In genomic region chr4:137819964-137820383, GRCh38 we compare ENCODE assay signal across 8 cellular contexts.
DNase-seq lines count a peak whose midpoint lies in the region; ATAC-seq and TF ChIP-seq lines count a peak whose summit lies in the region.

No MANE protein-coding gene starts in this region.

- H3K9me3 ChIP-seq in MM.1S (replicated peaks; ENCODE audit: insufficient read depth, low read length): no peaks in the 10 kb centered on the region
- no peaks in the 10 kb centered on the region for H3K9me3 ChIP-seq in adipocyte (ENCODE audit: control insufficient read depth, low read length)

- no peak overlapping the region for H3K4me3 Mint-ChIP-seq in stimulated activated naive CD8-positive, alpha-beta T cell treated with anti-CD3 and anti-CD28 coated beads, Interleukin-15, amount 100 ng/mL, for 72 hours
- no peak overlapping the region for H3K4me3 Mint-ChIP-seq in HFFc6

- no peaks in the 10 kb centered on the region for H3K4me1 Mint-ChIP-seq in stimulated activated naive CD8-positive, alpha-beta T cell treated with anti-CD3 and anti-CD28 coated beads, Interleukin-15, amount 100 ng/mL, for 72 hours
- peaks cover 7% of the 10 kb centered on the region for H3K4me1 Mint-ChIP-seq in HFFc6 (ENCODE audit: low read depth)

- no peak overlapping the region for H2AFZ ChIP-seq in MM.1S (ENCODE audit: low read length)

- TF ChIP-seq CTCF in HFFc6 (IDR thresholded peaks at IDR 0.05): peak; percentile 79
- peak; percentile 72 for TF ChIP-seq CTCF in MM.1S (IDR thresholded peaks at IDR 0.05; ENCODE audit: low read length)

- H4K20me1 ChIP-seq in MM.1S (ENCODE audit: insufficient read depth, low read length): no peaks in the 10 kb centered on the region

- no peaks in the 10 kb centered on the region for H3K36me3 Mint-ChIP-seq in HFFc6 (ENCODE audit: low read depth)

- H3K9me2 ChIP-seq in MM.1S (replicated peaks; ENCODE audit: insufficient read depth, low read length): no peaks in the 10 kb centered on the region

- H3K4me2 ChIP-seq in MM.1S (ENCODE audit: low read depth, low read length): no peak overlapping the region

- H3K27me3 Mint-ChIP-seq in stimulated activated naive CD8-positive, alpha-beta T cell treated with anti-CD3 and anti-CD28 coated beads, Interleukin-15, amount 100 ng/mL, for 72 hours: no peaks in the 10 kb centered on the region
- no peaks in the 10 kb centered on the region for H3K27me3 Mint-ChIP-seq in HFFc6 (ENCODE audit: insufficient read depth)

- no peaks in the 10 kb centered on the region for H3F3A ChIP-seq in MM.1S (ENCODE audit: insufficient read depth, low read length)

- DNase-seq in stimulated activated naive CD8-positive, alpha-beta T cell treated with anti-CD3 and anti-CD28 coated beads, Interleukin-15, Interleukin-2, amounts not matched to agents 100 U/mL and 50 U/mL, for 24 hours: no peak
- no peak for DNase-seq in stimulated activated naive CD8-positive, alpha-beta T cell treated with anti-CD3 and anti-CD28 coated beads, Interleukin-15, amount 100 ng/mL, for 72 hours
- DNase-seq in HFFc6 (peak; percentile 42), MM.1S (peak; percentile 63), adipocyte (ENCODE audit: low read depth) (peak; percentile 70), left kidney (ENCODE audit: low read depth, low spot score) (peak; percentile 56), medulla oblongata (ENCODE audit: extremely low spot score) (no peak)
- DNase-seq in stimulated activated CD4-positive, alpha-beta T cell treated with anti-CD3 and anti-CD28 coated beads, Interleukin-4, amount 100 ng/mL, for 24 hours: no peak

- H3K4me1 ChIP-seq in MM.1S (ENCODE audit: low read length): no peaks in the 10 kb centered on the region
- no peaks in the 10 kb centered on the region for H3K4me1 ChIP-seq in adipocyte (ENCODE audit: control insufficient read depth, insufficient read depth, low read length)

- H3K4me3 ChIP-seq in MM.1S (ENCODE audit: low read length) (no peak overlapping the region), adipocyte (ENCODE audit: low read length) (no peak overlapping the region)

- H3K9ac ChIP-seq in MM.1S (ENCODE audit: low read length) (no peak overlapping the region), adipocyte (ENCODE audit: low read length) (no peak overlapping the region)

- H3K27me3 ChIP-seq in MM.1S (replicated peaks; ENCODE audit: insufficient read depth, low read length): no peaks in the 10 kb centered on the region
- H3K27me3 ChIP-seq in adipocyte (replicated peaks; ENCODE audit: control insufficient read depth, insufficient read depth, low read length): no peaks in the 10 kb centered on the region

- H3K79me2 ChIP-seq in MM.1S (ENCODE audit: low read length): no peaks in the 10 kb centered on the region

- no peak overlapping the region for H3K27ac Mint-ChIP-seq in stimulated activated naive CD8-positive, alpha-beta T cell treated with anti-CD3 and anti-CD28 coated beads, Interleukin-15, amount 100 ng/mL, for 72 hours
- H3K27ac Mint-ChIP-seq in HFFc6: no peak overlapping the region

- peak; percentile 23 for ATAC-seq in stimulated activated naive CD8-positive, alpha-beta T cell treated with anti-CD3 and anti-CD28 coated beads, Interleukin-15, Interleukin-2, amounts not matched to agents 100 U/mL and 50 U/mL, for 24 hours
- no peak for ATAC-seq in stimulated activated naive CD8-positive, alpha-beta T cell treated with anti-CD3 and anti-CD28 coated beads, Interleukin-15, amount 100 ng/mL, for 72 hours

- no peaks in the 10 kb centered on the region for H3K36me3 ChIP-seq in MM.1S (replicated peaks; ENCODE audit: insufficient read depth, low read length)
- no peaks in the 10 kb centered on the region for H3K36me3 ChIP-seq in adipocyte (ENCODE audit: control insufficient read depth, insufficient read depth, low read length, severe bottlenecking)

- H3K27ac ChIP-seq in MM.1S (ENCODE audit: low read length): no peak overlapping the region

- peaks cover 0 to 5% of the 10 kb centered on the region in 2 donors for H3K9me3 Mint-ChIP-seq in stimulated activated naive CD8-positive, alpha-beta T cell treated with anti-CD3 and anti-CD28 coated beads, Interleukin-15, amount 100 ng/mL, for 72 hours
- H3K9me3 Mint-ChIP-seq in HFFc6: no peaks in the 10 kb centered on the region

Comparison
In these comparisons a context has a peak if more than half of its experiments do, and no peak if none do; other contexts are left out.
1. DNase-seq: peak in HFFc6 (single experiment), MM.1S (single experiment), adipocyte (single experiment) and left kidney (single experiment); none in stimulated activated naive CD8-positive, alpha-beta T cell treated with anti-CD3 and anti-CD28 coated beads, Interleukin-15, Interleukin-2, amounts not matched to agents 100 U/mL and 50 U/mL, for 24 hours (single experiment), stimulated activated naive CD8-positive, alpha-beta T cell treated with anti-CD3 and anti-CD28 coated beads, Interleukin-15, amount 100 ng/mL, for 72 hours (0 of 2), medulla oblongata (single experiment) and stimulated activated CD4-positive, alpha-beta T cell treated with anti-CD3 and anti-CD28 coated beads, Interleukin-4, amount 100 ng/mL, for 24 hours (single experiment).